ENCODE assay signal across 8 cellular contexts in the genomic region with DNA sequence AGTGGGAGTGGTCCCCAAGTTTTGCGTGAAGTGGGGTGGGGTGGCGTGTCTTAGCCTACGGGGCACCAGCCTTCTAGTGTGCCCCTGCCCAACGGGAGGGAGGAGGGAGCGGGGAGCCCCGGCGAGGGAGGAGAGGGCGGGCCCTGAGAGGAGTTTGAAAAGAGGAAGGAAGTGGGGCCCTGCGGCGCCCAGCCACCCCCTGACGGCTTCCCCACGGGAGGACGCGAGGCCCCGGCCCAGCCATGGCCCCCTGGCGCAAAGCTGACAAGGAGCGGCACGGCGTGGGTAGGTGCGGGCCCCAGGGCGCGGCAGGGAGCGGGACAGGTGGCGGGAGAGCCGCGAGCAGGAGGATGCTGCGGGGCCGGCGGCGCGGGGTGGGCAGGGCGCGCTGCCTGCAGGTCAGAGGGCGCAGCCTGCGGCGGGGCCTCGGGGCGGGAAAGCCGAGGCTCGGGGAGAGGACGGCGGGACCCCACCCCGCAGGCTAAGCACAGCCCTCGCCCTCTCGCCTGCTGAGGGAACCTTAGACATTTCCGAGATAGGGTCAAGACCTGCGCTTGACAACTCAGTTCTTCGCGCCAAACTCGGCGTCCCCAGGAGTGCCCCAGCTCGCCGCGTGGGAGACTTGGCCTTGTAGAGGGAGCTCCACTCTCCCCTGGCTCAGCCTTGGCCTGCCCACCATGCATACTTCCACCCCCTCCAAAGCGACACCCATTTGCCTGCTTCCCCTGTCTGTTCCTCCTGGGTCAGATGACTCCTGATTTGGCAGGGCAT. TPM values are rescaled to one million over a fixed set of nuclear protein-coding genes. Genes with fewer than 3 reads are reported as not detected.
DNase-seq lines count a peak whose midpoint lies in the region; ATAC-seq and TF ChIP-seq lines count a peak whose summit lies in the region.

A gene (plus strand): TSS at position 191 of the 771 bp plus-strand sequence. CDS start 52 bp downstream, at position 243.

- no TSS peak for BruUV-seq in MCF 10A (replicated peaks; lab: Mats Ljungman, UMichigan)

- no peak within 1 kb of the TSS for H3K4me3 Mint-ChIP-seq in MCF 10A (ENCODE audit: unreplicated experiment)

- H3K36me3 ChIP-seq in breast epithelium, result no peaks in the 10 kb centered on the region

- peaks cover 5 to 21% of the 10 kb centered on the region in 2 donors for H3K27me3 ChIP-seq in breast epithelium
- H3K27me3 ChIP-seq in dorsolateral prefrontal cortex, result peaks cover 0 to 33% (median 19%) of the 10 kb centered on the region in 45 donors

- H3K9me3 Mint-ChIP-seq in MCF 10A (ENCODE audit: unreplicated experiment), result peaks cover 24% of the 10 kb centered on the region

- no peak within 1 kb of the TSS for H3K27ac Mint-ChIP-seq in MCF 10A (ENCODE audit: low read depth, unreplicated experiment)

- no peaks in the 10 kb centered on the region for H3K27me3 Mint-ChIP-seq in MCF 10A (ENCODE audit: insufficient read depth, unreplicated experiment)

- peaks cover 6 to 14% of the 10 kb centered on the region in 2 donors for H3K9me3 ChIP-seq in breast epithelium

- peak within 1 kb of the TSS; percentile 38 to 61 (median 40) for H3K4me3 ChIP-seq in breast epithelium
- H3K4me3 ChIP-seq in dorsolateral prefrontal cortex, result peak within 1 kb of the TSS in 51 of 59 donors; percentile 12 to 62 (median 38)

- no peaks in the 10 kb centered on the region for H3K4me1 ChIP-seq in breast epithelium

- CTCF ChIA-PET in MCF 10A (lab: Yijun Ruan, JAX), result no interaction called here

- peak within 1 kb of the TSS in 1 of 2 donors; percentile 19 for H3K27ac ChIP-seq in breast epithelium
- peak within 1 kb of the TSS in 7 of 59 donors; percentile 25 to 67 (median 42) for H3K27ac ChIP-seq in dorsolateral prefrontal cortex

- no peak for TF ChIP-seq POLR2A in breast epithelium (IDR thresholded peaks at IDR 0.05)

- no peak for TF ChIP-seq CTCF in breast epithelium (IDR thresholded peaks at IDR 0.05)
- no peak for TF ChIP-seq CTCF in MCF 10A (IDR thresholded peaks at IDR 0.05; ENCODE audit: unreplicated experiment)
- no peak for TF ChIP-seq CTCF in dorsolateral prefrontal cortex (IDR thresholded peaks at IDR 0.05 in 54 of 56, conservative IDR thresholded peaks at IDR 0.05 in 2 of 56; ENCODE audit: low read depth in 1 of 56, partially characterized antibody in 56 of 56)

- no peaks in the 10 kb centered on the region for H3K36me3 Mint-ChIP-seq in MCF 10A (ENCODE audit: insufficient read depth, unreplicated experiment)

- DNase-seq in breast epithelium (ENCODE audit: low spot score in 2 of 2), result no peak
- DNase-seq in MCF 10A (ENCODE audit: unreplicated experiment), result no peak
- DNase-seq in activated CD4-positive, CD25-positive, alpha-beta regulatory T cell treated with anti-CD3 and anti-CD28 coated beads, Interleukin-2, amount 50 U/mL, for 16 hours (ENCODE audit: low read depth, low spot score), result peak; percentile 41
- DNase-seq in dorsolateral prefrontal cortex, result peak in 2 of 10 donors; percentile 5 to 47
- peak; percentile 30 for DNase-seq in mucosa of gallbladder (ENCODE audit: low spot score)
- peak; percentile 52 to 67 for DNase-seq in stimulated activated CD8-positive, alpha-beta memory T cell treated with anti-CD3 and anti-CD28 coated beads, Interleukin-7, amount 100 ng/mL, for 48 hours (ENCODE audit: extremely low read depth in 1 of 2, low read depth in 1 of 2)
- no peak for DNase-seq in COLO668 (lab: John Stamatoyannopoulos, UW; ENCODE audit: unreplicated experiment)

- intact Hi-C loops in breast epithelium (cut with DNase I; ENCODE audit: low total_unique reads), result no loop called here
- intact Hi-C loops in MCF 10A (cut with micrococcal nuclease), result no loop called here
- intact Hi-C loops in dorsolateral prefrontal cortex (cut with DNase I), result no loop called here

- POLR2A ChIA-PET in MCF 10A (lab: Yijun Ruan, JAX), result no interaction called here

- H3K4me1 Mint-ChIP-seq in MCF 10A (ENCODE audit: insufficient read depth, unreplicated experiment), result peaks cover 2% of the 10 kb centered on the region

- peak; percentile 95 for ATAC-seq in HG03432 (IDR thresholded peaks at IDR 0.05; ENCODE audit: unreplicated experiment)

RNA-seq across cellular contexts. Expression of the gene that starts here (rescaled TPM):
- total RNA-seq in breast epithelium, result 10 to 100 TPM; 13.4 to 43.8 (median 19.8) TPM
- total RNA-seq in MCF 10A (2022), result 0.39 and 0.42 TPM in 2 replicates
- total RNA-seq in dorsolateral prefrontal cortex, result 10 to 100 TPM in 83 of 120 experiments, 1 to 10 TPM in 37; 3.8 to 31.0 (median 12.7) TPM
- 21.6 TPM for total RNA-seq in mucosa of gallbladder

Comparison
In these comparisons a context has a peak if more than half of its experiments do, and no peak if none do; other contexts are left out.
1. DNase-seq: peak in activated CD4-positive, CD25-positive, alpha-beta regulatory T cell treated with anti-CD3 and anti-CD28 coated beads, Interleukin-2, amount 50 U/mL, for 16 hours (single experiment), mucosa of gallbladder (single experiment) and stimulated activated CD8-positive, alpha-beta memory T cell treated with anti-CD3 and anti-CD28 coated beads, Interleukin-7, amount 100 ng/mL, for 48 hours (2 of 2); none in breast epithelium (0 of 2), MCF 10A (single experiment) and COLO668 (single experiment).